Comparison of ENCODE assay signal across 9 cellular contexts in genomic region chr16:2968368-2968737, GRCh38. TPM values are rescaled to one million over a fixed set of nuclear protein-coding genes. Genes with fewer than 3 reads are reported as not detected.
DNase-seq lines count a peak whose midpoint lies in the region; ATAC-seq and TF ChIP-seq lines count a peak whose summit lies in the region.
"Had no signal": no experiment of that assay in that cellular context is flagged by ENCODE, and none has a peak within 500 bp of the region (broad histone marks: within the 10 kb centered on the region; RNA-seq: fewer than 3 reads in every experiment).

No MANE protein-coding gene starts in this region.

- H3K9ac ChIP-seq in KMS-11, result peak overlapping the region; percentile 70; the same call in 1 of the 2 replicates

- H3K36me3 Mint-ChIP-seq in CD8-positive, alpha-beta T cell, result no peaks in the 10 kb centered on the region
- no peaks in the 10 kb centered on the region for H3K36me3 Mint-ChIP-seq in activated naive CD8-positive, alpha-beta T cell
- H3K36me3 Mint-ChIP-seq in naive B cell, result no peaks in the 10 kb centered on the region

- H3K36me3 ChIP-seq in CD8-positive, alpha-beta T cell (ENCODE audit: insufficient read depth, low read length), result no peaks in the 10 kb centered on the region
- H3K36me3 ChIP-seq in KMS-11 (ENCODE audit: insufficient read depth), result no peaks in the 10 kb centered on the region

- CTCF ChIA-PET in CD8-positive, alpha-beta T cell (lab: Charles Lee), result interaction anchor here (2.7 kb wide), 1 partner anchor 10 kb away, joined by 9 read pairs; no protein-coding TSS in a partner anchor

- H3K27ac ChIP-seq in CD8-positive, alpha-beta T cell (ENCODE audit: low read depth, low read length), result no peak overlapping the region
- peak overlapping the region; percentile 62; the same call in 1 of the 2 replicates for H3K27ac ChIP-seq in KMS-11

- POLR2A ChIA-PET in CD8-positive, alpha-beta T cell (lab: Charles Lee), result interaction anchor here (0.6 kb wide), 1 partner anchor 52 kb away, joined by 3 read pairs; no protein-coding TSS in a partner anchor

- peak in 1 of 7 experiments; percentile 18 for DNase-seq in CD8-positive, alpha-beta T cell
- no peak for DNase-seq in naive B cell
- no peak for DNase-seq in activated effector memory CD4-positive, alpha-beta T cell treated with anti-CD3 and anti-CD28 coated beads, Interleukin-2, amount 50 U/mL, for 16 hours
- DNase-seq in retina, result no peak
- no peak for DNase-seq in pons (ENCODE audit: low spot score)

- H3K27me3 ChIP-seq in CD8-positive, alpha-beta T cell (ENCODE audit: insufficient read depth, low read length), result peaks cover 33% of the 10 kb centered on the region
- H3K27me3 ChIP-seq in KMS-11 (ENCODE audit: insufficient read depth, low read depth), result peaks cover 11% of the 10 kb centered on the region

- no peaks in the 10 kb centered on the region for H3K9me3 Mint-ChIP-seq in CD8-positive, alpha-beta T cell
- H3K9me3 Mint-ChIP-seq in activated naive CD8-positive, alpha-beta T cell (ENCODE audit: low read depth), result no peaks in the 10 kb centered on the region
- no peaks in the 10 kb centered on the region for H3K9me3 Mint-ChIP-seq in naive B cell

- peak overlapping the region; percentile 94 for H3K4me2 ChIP-seq in KMS-11

- TF ChIP-seq CTCF in CD8-positive, alpha-beta T cell (IDR thresholded peaks at IDR 0.05), result no peak
- TF ChIP-seq CTCF in KMS-11 (conservative IDR thresholded peaks at IDR 0.05; ENCODE audit: low read depth, low read length), result no peak

- H3K27ac Mint-ChIP-seq in CD8-positive, alpha-beta T cell, result no peak overlapping the region
- no peak overlapping the region for H3K27ac Mint-ChIP-seq in activated naive CD8-positive, alpha-beta T cell
- peak overlapping the region in 2 of 6 donors; percentile 50 to 83 for H3K27ac Mint-ChIP-seq in naive B cell

- no peaks in the 10 kb centered on the region for H3K9me3 ChIP-seq in CD8-positive, alpha-beta T cell (ENCODE audit: low read length)

- H3K4me1 Mint-ChIP-seq in CD8-positive, alpha-beta T cell (ENCODE audit: low read depth), result peaks cover 25% of the 10 kb centered on the region
- peaks cover 27% of the 10 kb centered on the region for H3K4me1 Mint-ChIP-seq in activated naive CD8-positive, alpha-beta T cell (ENCODE audit: low read depth)
- H3K4me1 Mint-ChIP-seq in naive B cell, result peaks cover 29 to 50% (median 31%) of the 10 kb centered on the region in 3 donors

- peaks cover 54% of the 10 kb centered on the region for H3K4me1 ChIP-seq in CD8-positive, alpha-beta T cell (ENCODE audit: insufficient read depth, low read length)
- peaks cover 37% of the 10 kb centered on the region for H3K4me1 ChIP-seq in KMS-11 (ENCODE audit: low read depth, poor library complexity, severe bottlenecking)

- H3K79me2 ChIP-seq in KMS-11 (ENCODE audit: insufficient read depth, low read depth), result peaks cover 21% of the 10 kb centered on the region; the same call in 1 of the 2 replicates

- ATAC-seq in CD8-positive, alpha-beta T cell, result no peak
- ATAC-seq in naive B cell (ENCODE audit: low read depth in 2 of 2) (no peak), GM19467 (IDR thresholded peaks at IDR 0.05; ENCODE audit: unreplicated experiment) (no peak)

- H3K4me3 Mint-ChIP-seq in CD8-positive, alpha-beta T cell, result peak overlapping the region; percentile 74
- peak overlapping the region; percentile 75 for H3K4me3 Mint-ChIP-seq in activated naive CD8-positive, alpha-beta T cell
- H3K4me3 Mint-ChIP-seq in naive B cell, result peak overlapping the region; percentile 75 to 88 (median 80)

- H2AFZ ChIP-seq in KMS-11 (ENCODE audit: low read depth), result peak overlapping the region; percentile 80

- peaks cover 32% of the 10 kb centered on the region for H3K27me3 Mint-ChIP-seq in CD8-positive, alpha-beta T cell (ENCODE audit: low read depth)
- peaks cover 9% of the 10 kb centered on the region for H3K27me3 Mint-ChIP-seq in activated naive CD8-positive, alpha-beta T cell
- peaks cover 7 to 37% (median 20%) of the 10 kb centered on the region in 3 donors for H3K27me3 Mint-ChIP-seq in naive B cell

- H4K20me1 ChIP-seq in KMS-11 (ENCODE audit: insufficient read depth), result no peaks in the 10 kb centered on the region

- H3K4me3 ChIP-seq in CD8-positive, alpha-beta T cell (ENCODE audit: low read depth, low read length), result peak overlapping the region; percentile 48
- H3K4me3 ChIP-seq in KMS-11 (IDR thresholded peaks at IDR 0.05; ENCODE audit: insufficient read depth, low read depth, low read length), result no peak overlapping the region

- intact Hi-C loops in CD8-positive, alpha-beta T cell (cut with DNase I, micrococcal nuclease), result loop anchor here in 1 of 2 experiments (5.0 kb wide), 1 partner anchor 54 kb away; the partner anchor contains the start of genes HCFC1R1, THOC6 and TNFRSF12A

RNA-seq across cellular contexts. Expression of gene PAQR4, which starts 0.8 kb away (rescaled TPM):
- total RNA-seq in CD8-positive, alpha-beta T cell, result under 1 TPM; 0.14 to 0.22 TPM
- 1 to 10 TPM in 3 of 6 donors, under 1 TPM in 2, not detected in 1; 0.43 to 1.3 (median 1.1) TPM for polyA plus RNA-seq in naive B cell (ENCODE audit: low read depth in 6 of 6)

RNA-seq across cellular contexts. Expression of gene KREMEN2, which starts 4.3 kb away (rescaled TPM):
- total RNA-seq in CD8-positive, alpha-beta T cell, result not detected
- 1 to 10 TPM in 3 of 6 donors, under 1 TPM in 2, not detected in 1; 0.25 to 4.4 (median 1.2) TPM for polyA plus RNA-seq in naive B cell (ENCODE audit: low read depth in 6 of 6)
- total RNA-seq: subcutaneous adipose tissue had no signal

RNA-seq across cellular contexts. Expression of gene PKMYT1, which starts 11.9 kb away (rescaled TPM):
- total RNA-seq in CD8-positive, alpha-beta T cell, result under 1 TPM; 0.44 to 0.81 TPM
- polyA plus RNA-seq in naive B cell (ENCODE audit: low read depth in 6 of 6), result under 1 TPM in 4 of 6 donors, not detected in 2; 0.45 to 0.88 (median 0.62) TPM

RNA-seq across cellular contexts. Expression of gene CLDN9, which starts 44.4 kb away (rescaled TPM):
- total RNA-seq in CD8-positive, alpha-beta T cell, result not detected
- polyA plus RNA-seq in naive B cell (ENCODE audit: low read depth in 6 of 6), result not detected

RNA-seq across cellular contexts. Expression of gene CLDN6, which starts 49.6 kb away (rescaled TPM):
- not detected for total RNA-seq in CD8-positive, alpha-beta T cell
- polyA plus RNA-seq in naive B cell (ENCODE audit: low read depth in 6 of 6), result not detected
- total RNA-seq: subcutaneous adipose tissue had no signal
